Comparison of ENCODE assay signal across 13 cellular contexts in the genomic region with DNA sequence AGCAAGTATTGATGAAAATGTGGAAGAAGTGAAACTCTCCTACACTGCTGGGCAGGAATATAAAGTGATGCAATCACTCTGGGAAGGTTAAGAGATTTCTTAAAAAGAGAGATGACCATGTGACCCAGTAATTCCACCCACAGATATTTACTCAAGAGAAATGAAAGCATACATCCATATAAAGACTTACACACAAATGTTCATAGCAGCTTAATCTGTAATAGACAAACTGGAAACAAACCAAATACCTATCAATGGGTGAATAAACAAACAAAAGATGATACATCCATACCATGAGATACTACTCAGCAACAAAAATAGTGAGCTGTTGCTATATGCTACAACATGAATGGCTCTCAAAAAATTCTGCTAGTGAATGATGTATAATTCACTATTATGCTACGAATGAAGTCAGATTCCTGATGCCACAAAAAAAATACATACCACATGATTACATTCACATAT.
DNase-seq lines count a peak whose midpoint lies in the region; ATAC-seq, FAIRE-seq and TF ChIP-seq lines count a peak whose summit lies in the region.
"Had no signal": no experiment of that assay in that cellular context is flagged by ENCODE, and none has a peak within 500 bp of the region (broad histone marks: within the 10 kb centered on the region; RNA-seq: fewer than 3 reads in every experiment).

No MANE protein-coding gene starts in this region.

- H3K4me3 ChIP-seq in K562: no peak overlapping the region
- H3K4me3 ChIP-seq in Caco-2 (ENCODE audit: low read depth, low read length): no peak overlapping the region
- H3K4me3 ChIP-seq in ascending aorta: no peak overlapping the region
- H3K4me3 ChIP-seq: coronary artery had no signal

- peak overlapping the region; percentile 44; the same call in 1 of the 2 replicates for H2AFZ ChIP-seq in K562 (ENCODE audit: low read depth, low read length)

- H3K4me1 ChIP-seq in K562 (replicated peaks in 1 of 2; ENCODE audit: control insufficient read depth in 2 of 2, insufficient read depth in 2 of 2, low read length in 2 of 2) (peaks cover 0 to 16% of the 10 kb centered on the region in 2 experiments; a peak in 2 of 5 replicates), Caco-2 (peaks cover 10% of the 10 kb centered on the region; the same call in 1 of the 2 replicates), ascending aorta (peaks cover 3 to 5% of the 10 kb centered on the region in 2 donors)

- no peak for TF ChIP-seq CTCF in AG09319 (IDR thresholded peaks at IDR 0.05; ENCODE audit: low read depth, low read length)
- no peak for TF ChIP-seq CTCF in K562 (IDR thresholded peaks at IDR 0.05 in 2 of 3, conservative IDR thresholded peaks at IDR 0.05 in 1 of 3; ENCODE audit: insufficient read depth in 2 of 3, low read depth in 1 of 3, low read length in 3 of 3)
- no peak for TF ChIP-seq CTCF in GM13977 (IDR thresholded peaks at IDR 0.05; ENCODE audit: extremely low read depth, insufficient read depth, missing control alignments)
- TF ChIP-seq CTCF in Caco-2 (IDR thresholded peaks at IDR 0.05; ENCODE audit: insufficient read depth in 1 of 2, low read depth in 1 of 2, low read length in 1 of 2, severe bottlenecking in 1 of 2, unreplicated experiment in 1 of 2): no peak
- no peak for TF ChIP-seq CTCF in ascending aorta (IDR thresholded peaks at IDR 0.05)

- H3K9ac ChIP-seq in K562 (ENCODE audit: insufficient read depth in 1 of 2, low read depth in 2 of 2, low read length in 2 of 2): no peak overlapping the region

- FAIRE-seq in K562 (lab: Jason Lieb, UNC): no peak

- no peaks in the 10 kb centered on the region; the same call in 1 of the 2 replicates for H3K9me3 ChIP-seq in K562 (replicated peaks; ENCODE audit: control insufficient read depth, insufficient read depth, low read depth, low read length)
- peaks cover 5% of the 10 kb centered on the region; the same call in 1 of the 2 replicates for H3K9me3 ChIP-seq in Caco-2
- H3K9me3 ChIP-seq in ascending aorta: no peaks in the 10 kb centered on the region

- POLR2A ChIA-PET in K562 (lab: Yijun Ruan, JAX): no interaction called here
- POLR2A ChIA-PET in Caco-2 (lab: Charles Lee): no interaction called here

- CTCF ChIA-PET in K562 (lab: Yijun Ruan, JAX; ENCODE audit: low intra/inter-chr PET ratio) (no interaction called here), Caco-2 (lab: Charles Lee) (no interaction called here)

- H3K4me3 Mint-ChIP-seq in Caco-2 (ENCODE audit: unreplicated experiment): no peak overlapping the region
- H3K4me3 Mint-ChIP-seq: activated CD4-positive, alpha-beta T cell treated with anti-CD3 and anti-CD28 coated beads, Interleukin-2, amount 10 ng/mL, durations not matched to agents 24 days and 14 days; CD4-positive, CD25-positive, alpha-beta regulatory T cell had no signal

- in situ Hi-C loops in K562 (cut with MboI) (no loop called here), GM13977 (cut with MboI; ENCODE audit: low pct_unique_long_range_greater_than_20kb, low sequenced_read_pairs, unreplicated experiment) (no loop called here)

- BruUV-seq in K562 (replicated peaks; lab: Mats Ljungman, UMichigan): no TSS peak
- no TSS peak for BruUV-seq in Caco-2 (replicated peaks; lab: Mats Ljungman, UMichigan)

- intact Hi-C loops in K562 (cut with micrococcal nuclease): no loop called here
- intact Hi-C loops in Caco-2 (cut with micrococcal nuclease; ENCODE audit: unreplicated experiment): no loop called here
- intact Hi-C loops in ascending aorta (cut with DNase I): no loop called here

- no peaks in the 10 kb centered on the region for H3K36me3 ChIP-seq in K562 (ENCODE audit: control insufficient read depth, insufficient read depth, low read length)
- H3K36me3 ChIP-seq in Caco-2 (ENCODE audit: control insufficient read depth, insufficient read depth, low read length): no peaks in the 10 kb centered on the region
- H3K36me3 ChIP-seq in ascending aorta: no peaks in the 10 kb centered on the region

- H3K4me1 Mint-ChIP-seq in Caco-2 (ENCODE audit: low read depth, unreplicated experiment): peaks cover 15% of the 10 kb centered on the region
- H3K4me1 Mint-ChIP-seq: activated CD4-positive, alpha-beta T cell treated with anti-CD3 and anti-CD28 coated beads, Interleukin-2, amount 10 ng/mL, durations not matched to agents 24 days and 14 days; CD4-positive, CD25-positive, alpha-beta regulatory T cell had no signal

- H3K4me2 ChIP-seq in K562 (ENCODE audit: insufficient read depth, low read length): 0 out of 2 replicates have a peak overlapping the region, but pooled peaks have one; percentile 18

- H3K9me1 ChIP-seq in K562 (ENCODE audit: control insufficient read depth, insufficient read depth, low read length): no peaks in the 10 kb centered on the region

- H3K36me3 Mint-ChIP-seq in Caco-2 (ENCODE audit: insufficient read depth, unreplicated experiment): no peaks in the 10 kb centered on the region
- H3K36me3 Mint-ChIP-seq: CD4-positive, CD25-positive, alpha-beta regulatory T cell had no signal

- peak; percentile 67 for ATAC-seq in K562

- H3K9me3 Mint-ChIP-seq in Caco-2 (ENCODE audit: unreplicated experiment): no peaks in the 10 kb centered on the region
- H3K9me3 Mint-ChIP-seq: activated CD4-positive, alpha-beta T cell treated with anti-CD3 and anti-CD28 coated beads, Interleukin-2, amount 10 ng/mL, durations not matched to agents 24 days and 14 days had no signal

- H3K27ac ChIP-seq in K562 (ENCODE audit: extremely low read depth, low read depth, low read length): peak overlapping the region; percentile 49; the same call in 2 of the 3 replicates
- H3K27ac ChIP-seq in ascending aorta: peak overlapping the region in 1 of 2 donors; percentile 27
- H3K27ac ChIP-seq: coronary artery had no signal

- peak; percentile 39 for DNase-seq in AG09319 (ENCODE audit: extremely low read depth, low read depth)
- DNase-seq in LHCN-M2 (ENCODE audit: low read depth): peak; percentile 54
- DNase-seq in K562 (ENCODE audit: extremely low read depth in 1 of 4, low spot score in 3 of 4): no peak
- DNase-seq in kidney glomerular epithelial cell (lab: John Stamatoyannopoulos, UW): peak; percentile 37
- DNase-seq in GM13977 (ENCODE audit: low spot score): no peak
- no peak for DNase-seq in Caco-2
- no peak for DNase-seq in ascending aorta (ENCODE audit: low spot score in 2 of 2)
- no peak for DNase-seq in dermis blood vessel endothelial cell
- DNase-seq: activated CD4-positive, alpha-beta T cell treated with anti-CD3 and anti-CD28 coated beads, Interleukin-2, amount 10 ng/mL, durations not matched to agents 24 days and 14 days; CD4-positive, CD25-positive, alpha-beta regulatory T cell; NCI-H1105; NCI-H526 treated with DMSO at 0.1 percent for 48 hours had no signal

- no peak for TF ChIP-seq POLR2A in K562 (conservative IDR thresholded peaks at IDR 0.05)

- WGBS in K562 (ENCODE audit: insufficient coverage, low coverage, missing lambda C conversion rate): 57% methylated on average over 1 of the region's 1 CpG

- no peaks in the 10 kb centered on the region for H4K20me1 ChIP-seq in K562 (replicated peaks; ENCODE audit: control insufficient read depth, insufficient read depth, low read length)

- no peak for TF ChIP-seq EP300 in K562 (IDR thresholded peaks at IDR 0.05; ENCODE audit: low read length)

- H3K27me3 Mint-ChIP-seq in Caco-2 (ENCODE audit: insufficient read depth, unreplicated experiment): no peaks in the 10 kb centered on the region
- H3K27me3 Mint-ChIP-seq: activated CD4-positive, alpha-beta T cell treated with anti-CD3 and anti-CD28 coated beads, Interleukin-2, amount 10 ng/mL, durations not matched to agents 24 days and 14 days; CD4-positive, CD25-positive, alpha-beta regulatory T cell had no signal

- TF ChIP-seq RAD21 in K562 (CRISPR knock-in tag; conservative IDR thresholded peaks at IDR 0.05 in 1 of 2, IDR thresholded peaks at IDR 0.05 in 1 of 2): no peak

- H3K27ac Mint-ChIP-seq in Caco-2 (ENCODE audit: unreplicated experiment): no peak overlapping the region
- H3K27ac Mint-ChIP-seq: activated CD4-positive, alpha-beta T cell treated with anti-CD3 and anti-CD28 coated beads, Interleukin-2, amount 10 ng/mL, durations not matched to agents 24 days and 14 days; CD4-positive, CD25-positive, alpha-beta regulatory T cell had no signal

- H3K27me3 ChIP-seq in K562 (ENCODE audit: control insufficient read depth in 2 of 2, insufficient read depth in 2 of 2, low read length in 2 of 2) (no peaks in the 10 kb centered on the region), Caco-2 (replicated peaks; ENCODE audit: control insufficient read depth, insufficient read depth, low read length) (no peaks in the 10 kb centered on the region), ascending aorta (no peaks in the 10 kb centered on the region)

- peaks cover 83% of the 10 kb centered on the region for H3K79me2 ChIP-seq in K562 (ENCODE audit: control insufficient read depth, insufficient read depth, low read length)

TF ChIP-seq in K562, 482 proteins besides CTCF, POLR2A, EP300 and RAD21 (continues in another document):
- TF ChIP-seq, protein P1, sequence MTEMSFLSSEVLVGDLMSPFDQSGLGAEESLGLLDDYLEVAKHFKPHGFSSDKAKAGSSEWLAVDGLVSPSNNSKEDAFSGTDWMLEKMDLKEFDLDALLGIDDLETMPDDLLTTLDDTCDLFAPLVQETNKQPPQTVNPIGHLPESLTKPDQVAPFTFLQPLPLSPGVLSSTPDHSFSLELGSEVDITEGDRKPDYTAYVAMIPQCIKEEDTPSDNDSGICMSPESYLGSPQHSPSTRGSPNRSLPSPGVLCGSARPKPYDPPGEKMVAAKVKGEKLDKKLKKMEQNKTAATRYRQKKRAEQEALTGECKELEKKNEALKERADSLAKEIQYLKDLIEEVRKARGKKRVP (CRISPR knock-in tag; IDR thresholded peaks at IDR 0.05): peak; percentile 83
- no peak for TF ChIP-seq ZNF707 (CRISPR knock-in tag; conservative IDR thresholded peaks at IDR 0.05)
- TF ChIP-seq FOXA3 (CRISPR knock-in tag; conservative IDR thresholded peaks at IDR 0.05 in 1 of 2, IDR thresholded peaks at IDR 0.05 in 1 of 2): peak in 1 of 2 experiments; percentile 72; a peak in 2 of 4 replicates
- TF ChIP-seq TOE1 (IDR thresholded peaks at IDR 0.05; ENCODE audit: borderline replicate concordance): 0 out of 2 replicates have a peak, but pooled peaks have one; percentile 25
- TF ChIP-seq TOE1 (CRISPR knock-in tag; IDR thresholded peaks at IDR 0.05; ENCODE audit: borderline replicate concordance, low read depth): no peak
- TF ChIP-seq, protein P2, sequence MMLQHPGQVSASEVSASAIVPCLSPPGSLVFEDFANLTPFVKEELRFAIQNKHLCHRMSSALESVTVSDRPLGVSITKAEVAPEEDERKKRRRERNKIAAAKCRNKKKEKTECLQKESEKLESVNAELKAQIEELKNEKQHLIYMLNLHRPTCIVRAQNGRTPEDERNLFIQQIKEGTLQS (IDR thresholded peaks at IDR 0.05): peak; percentile 94
- TF ChIP-seq, protein P2 (CRISPR knock-in tag; conservative IDR thresholded peaks at IDR 0.05): no peak
- peak; percentile 52 for TF ChIP-seq EP400 (IDR thresholded peaks at IDR 0.05)

Comparison
In these comparisons a context has a peak if more than half of its experiments do, and no peak if none do; other contexts are left out.
1. DNase-seq: peak in AG09319 (single experiment), LHCN-M2 (single experiment) and kidney glomerular epithelial cell (single experiment); none in K562 (0 of 4), GM13977 (single experiment), Caco-2 (0 of 2), ascending aorta (0 of 2) and dermis blood vessel endothelial cell (single experiment).